8 cellular contexts compared by ENCODE assay signal in genomic region chrX:154097003-154097596, GRCh38. TPM values are rescaled to one million over a fixed set of nuclear protein-coding genes. Genes with fewer than 3 reads are reported as not detected.
A peak's percentile ranks its signal among the peaks of the same experiment; 100 is the strongest.
DNase-seq lines count a peak whose midpoint lies in the region; ATAC-seq and TF ChIP-seq lines count a peak whose summit lies in the region.

No MANE protein-coding gene starts in this region.

- peaks cover 32% of the 10 kb centered on the region for H3K4me1 Mint-ChIP-seq in endothelial cell (ENCODE audit: unreplicated experiment)

- TF ChIP-seq CTCF in AG09309 (IDR thresholded peaks at IDR 0.05; ENCODE audit: control insufficient read depth, insufficient read depth, low read depth, low read length, missing control alignments) (no peak), endothelial cell (IDR thresholded peaks at IDR 0.05; ENCODE audit: unreplicated experiment) (no peak)

- no peak for DNase-seq in AG09309 (ENCODE audit: low read depth)
- peak; percentile 19 for DNase-seq in NCI-H526 treated with DMSO at 0.1 percent for 48 hours (lab: John Stamatoyannopoulos, UW)
- peak; percentile 74 for DNase-seq in activated CD8-positive, alpha-beta memory T cell treated with anti-CD3 and anti-CD28 coated beads, Interleukin-2, amount 50 U/mL, for 4 hours
- DNase-seq in endothelial cell (ENCODE audit: low spot score), result peak; percentile 71
- DNase-seq in midbrain (lab: John Stamatoyannopoulos, UW), result peak; percentile 79
- peak; percentile 32 to 63 for DNase-seq in stimulated activated CD8-positive, alpha-beta memory T cell treated with anti-CD3 and anti-CD28 coated beads, Interleukin-2, amount 100 ng/mL, for 1 hour (ENCODE audit: low read depth in 2 of 2)

- H3K27me3 Mint-ChIP-seq in endothelial cell (ENCODE audit: unreplicated experiment), result peaks cover 3% of the 10 kb centered on the region

- peak; percentile 43 for ATAC-seq in GM18907 (IDR thresholded peaks at IDR 0.05; ENCODE audit: unreplicated experiment)
- ATAC-seq in HG03175 (IDR thresholded peaks at IDR 0.05; ENCODE audit: unreplicated experiment), result peak; percentile 30

- no peaks in the 10 kb centered on the region for H3K9me3 Mint-ChIP-seq in endothelial cell (ENCODE audit: unreplicated experiment)

- H3K4me3 Mint-ChIP-seq in endothelial cell (ENCODE audit: unreplicated experiment), result peak overlapping the region; percentile 94

- H3K36me3 Mint-ChIP-seq in endothelial cell (ENCODE audit: low read depth, unreplicated experiment), result peaks cover 5% of the 10 kb centered on the region

- peak overlapping the region; percentile 50 for H3K4me3 ChIP-seq in AG09309 (ENCODE audit: control insufficient read depth, low read depth, low read length)

- no peak overlapping the region for H3K27ac Mint-ChIP-seq in endothelial cell (ENCODE audit: unreplicated experiment)

RNA-seq across cellular contexts. Expression of gene MECP2, which starts 0.4 kb away (rescaled TPM):
- 60.0 TPM for total RNA-seq in endothelial cell (ENCODE audit: unreplicated experiment)

RNA-seq across cellular contexts. Expression of gene OPN1LW, which starts 46.9 kb away (rescaled TPM):
- total RNA-seq in endothelial cell (ENCODE audit: unreplicated experiment), result not detected
